In the genomic region with DNA sequence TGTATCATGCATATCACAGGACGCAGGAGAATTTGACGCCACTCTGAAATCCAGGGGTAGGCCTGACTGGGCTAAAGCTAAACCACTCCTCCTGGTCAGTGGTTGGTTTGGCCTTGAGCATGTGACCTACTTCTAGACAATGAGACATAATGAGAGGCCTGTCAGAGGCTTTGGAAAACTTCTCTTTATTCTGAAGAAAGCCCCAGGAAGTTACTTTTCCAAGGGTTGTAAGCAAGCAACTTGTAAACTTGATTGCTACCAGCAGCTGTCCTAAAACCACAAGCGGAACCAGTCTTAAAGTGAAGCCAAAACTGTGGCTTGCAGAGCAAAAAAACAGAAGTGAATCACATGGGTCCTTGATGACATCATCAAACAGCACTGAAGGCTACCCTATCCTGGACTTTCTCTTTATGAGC, we compare ENCODE assay signal across 10 cellular contexts.
DNase-seq lines count a peak whose midpoint lies in the region; ATAC-seq and TF ChIP-seq lines count a peak whose summit lies in the region.
"Had no signal": no experiment of that assay in that cellular context is flagged by ENCODE, and none has a peak within 500 bp of the region (broad histone marks: within the 10 kb centered on the region; RNA-seq: fewer than 3 reads in every experiment).

No MANE protein-coding gene starts in this region.

- peak; percentile 15 for DNase-seq in HT1080 (ENCODE audit: low read depth)
- peak; percentile 20 for DNase-seq in astrocyte of the hippocampus (ENCODE audit: low read depth, low spot score)
- no peak for DNase-seq in left colon
- peak in 1 of 2 donors; percentile 45 for DNase-seq in upper lobe of left lung
- no peak for DNase-seq in DMS153 treated with DMSO at 0.1 percent for 48 hours (lab: John Stamatoyannopoulos, UW; ENCODE audit: unreplicated experiment)
- DNase-seq in activated CD4-positive, alpha-beta T cell treated with anti-CD3 and anti-CD28 coated beads, Interleukin-2, amount 50 U/mL, for 1 hour = no peak
- DNase-seq in GM19238 (ENCODE audit: insufficient read length, low spot score) = no peak
- DNase-seq: activated T-cell treated with anti-CD3 and anti-CD28 coated beads, Interleukin-2, amount 50 U/mL, for 24 hours had no signal

- no peak for TF ChIP-seq POLR2A in upper lobe of left lung (IDR thresholded peaks at IDR 0.05)

- peaks cover 8 to 20% (median 11%) of the 10 kb centered on the region in 4 donors for H3K4me1 ChIP-seq in upper lobe of left lung

- H3K27ac ChIP-seq in upper lobe of left lung = peak overlapping the region in 2 of 4 donors; percentile 62 to 63

- H3K9me3 ChIP-seq in upper lobe of left lung = no peaks in the 10 kb centered on the region

- H3K36me3 ChIP-seq in upper lobe of left lung = no peaks in the 10 kb centered on the region

- WGBS in upper lobe of left lung, 2 donors = 76 to 77% methylated on average over 3 of the region's 3 CpGs

- peak; percentile 12 for ATAC-seq in left colon
- peak; percentile 73 to 87 for ATAC-seq in upper lobe of left lung (ENCODE audit: low FRiP score in 2 of 2)
- no peak for ATAC-seq in HG03025 (IDR thresholded peaks at IDR 0.05; ENCODE audit: low FRiP score, unreplicated experiment)
- ATAC-seq: Panc1 had no signal

- no peak for TF ChIP-seq EP300 in upper lobe of left lung (IDR thresholded peaks at IDR 0.05)

- no peak overlapping the region for H3K4me3 ChIP-seq in upper lobe of left lung

- no peak for TF ChIP-seq CTCF in upper lobe of left lung (IDR thresholded peaks at IDR 0.05)

- H3K27me3 ChIP-seq in upper lobe of left lung = no peaks in the 10 kb centered on the region

- intact Hi-C loops in left colon (cut with DNase I, micrococcal nuclease) = no loop called here

Comparison
In these comparisons a context has a peak if more than half of its experiments do, and no peak if none do; other contexts are left out.
1. DNase-seq: peak in HT1080 (single experiment) and astrocyte of the hippocampus (single experiment); none in left colon (0 of 2), DMS153 treated with DMSO at 0.1 percent for 48 hours (single experiment), activated CD4-positive, alpha-beta T cell treated with anti-CD3 and anti-CD28 coated beads, Interleukin-2, amount 50 U/mL, for 1 hour (single experiment) and GM19238 (single experiment).